Comparison of ENCODE assay signal across 9 cellular contexts in genomic region chrX:7996414-7996813, GRCh38.
DNase-seq lines count a peak whose midpoint lies in the region; ATAC-seq and TF ChIP-seq lines count a peak whose summit lies in the region.
"Had no signal": no experiment of that assay in that cellular context is flagged by ENCODE, and none has a peak within 500 bp of the region (broad histone marks: within the 10 kb centered on the region; RNA-seq: fewer than 3 reads in every experiment).

No MANE protein-coding gene starts in this region.

- TF ChIP-seq EP300 in stomach (IDR thresholded peaks at IDR 0.05), result no peak

- H3K4me1 ChIP-seq in stomach, result no peaks in the 10 kb centered on the region
- H3K4me1 ChIP-seq: BLaER1 treated with 17β-estradiol and CSF1 and Interleukin-3, amounts not matched to agents 10 nM and 100 nM had no signal

- WGBS in stomach, 5 donors, result 9 to 15% (median 13%) methylated on average over 2 of the region's 2 CpGs

- peaks cover 0 to 8% (median 0%) of the 10 kb centered on the region in 4 donors for H3K9me3 ChIP-seq in stomach

- no peak for TF ChIP-seq POLR2A in stomach (IDR thresholded peaks at IDR 0.05)

- DNase-seq in NCI-H1694 treated with DMSO at 0.1 percent for 48 hours (lab: John Stamatoyannopoulos, UW) (peak; percentile 2), NCI-H1694 (lab: John Stamatoyannopoulos, UW) (no peak), NCI-H2107 treated with DMSO at 0.1 percent for 48 hours (lab: John Stamatoyannopoulos, UW; ENCODE audit: unreplicated experiment) (peak; percentile 32), iPS-NIHi7 (ENCODE audit: extremely low spot score) (peak; percentile 20), stomach (peak; percentile 28)
- DNase-seq in activated naive CD4-positive, alpha-beta T cell treated with Interleukin-2 at 50 U/mL for 16 hours, result peak; percentile 1

- ATAC-seq in GM21526 (IDR thresholded peaks at IDR 0.05; ENCODE audit: low FRiP score, unreplicated experiment) (peak; percentile 82), HG03571 (IDR thresholded peaks at IDR 0.05; ENCODE audit: unreplicated experiment) (no peak)

- intact Hi-C loops in stomach (cut with DNase I; ENCODE audit: low total_unique reads), result loop anchor here (5.0 kb wide), 1 partner anchor 741 kb away; no protein-coding TSS in a partner anchor

- no peak overlapping the region for H3K4me3 ChIP-seq in stomach
- H3K4me3 ChIP-seq: BLaER1 treated with 17β-estradiol and CSF1 and Interleukin-3, amounts not matched to agents 10 nM and 100 nM had no signal

- no peaks in the 10 kb centered on the region for H3K36me3 ChIP-seq in stomach
- H3K36me3 ChIP-seq: BLaER1 treated with 17β-estradiol and CSF1 and Interleukin-3, amounts not matched to agents 10 nM and 100 nM had no signal

- no peaks in the 10 kb centered on the region for H3K27me3 ChIP-seq in stomach
- H3K27me3 ChIP-seq: BLaER1 treated with 17β-estradiol and CSF1 and Interleukin-3, amounts not matched to agents 10 nM and 100 nM had no signal

- peak in 5 of 7 experiments; percentile 20 to 61 (median 39) for TF ChIP-seq CTCF in stomach (IDR thresholded peaks at IDR 0.05)

- H3K27ac ChIP-seq in stomach, result no peak overlapping the region
- H3K27ac ChIP-seq: BLaER1 treated with 17β-estradiol and CSF1 and Interleukin-3, amounts not matched to agents 10 nM and 100 nM had no signal
